ENCODE assay signal across 21 cellular contexts in genomic region chrX:151183912-151184565, GRCh38. TPM values are rescaled to one million over a fixed set of nuclear protein-coding genes. Genes with fewer than 3 reads are reported as not detected.
"Had no signal": no experiment of that assay in that cellular context is flagged by ENCODE, and none has a peak within 500 bp of the region (broad histone marks: within the 10 kb centered on the region; RNA-seq: fewer than 3 reads in every experiment).

No MANE protein-coding gene starts in this region.

- H3K9me3 ChIP-seq: neutrophil, testis had no signal

- ATAC-seq: foreskin keratinocyte; left lobe of liver; stimulated activated naive CD8-positive, alpha-beta T cell treated with anti-CD3 and anti-CD28 coated beads, Interleukin-15, amount 100 ng/mL, for 72 hours had no signal

- H3K27ac Mint-ChIP-seq: activated CD4-positive, alpha-beta T cell treated with anti-CD3 and anti-CD28 coated beads, Interleukin-2, amount 10 ng/mL, durations not matched to agents 24 days and 14 days; activated naive CD8-positive, alpha-beta T cell treated with anti-CD3 and anti-CD28 coated beads for 36 hours; activated T-helper 1 cell treated with anti-CD3 and anti-CD28 coated beads, Interleukin-12 subunit alpha, Interleukin-12 subunit beta, Interleukin-2, Interleukin-4 antibody, amounts not matched to agents 30 ng/mL and 10 ng/mL and 1 ng/mL, durations not matched to agents 14 hours and 24 hours and 36 hours; brain; naive B cell; stimulated activated naive CD8-positive, alpha-beta T cell treated with anti-CD3 and anti-CD28 coated beads, Interleukin-15, amount 100 ng/mL, for 72 hours; T-helper 1 cell treated with Interleukin-12 subunit alpha and Interleukin-12 subunit beta and Interleukin-4 antibody, amounts not matched to agents 30 μg/mL and 1 μg/mL, for 36 hours had no signal

- H3K27ac ChIP-seq: foreskin keratinocyte, neutrophil, parathyroid adenoma, testis had no signal

- H3K9ac ChIP-seq: parathyroid adenoma had no signal

- H3K4me3 Mint-ChIP-seq: activated CD4-positive, alpha-beta T cell treated with anti-CD3 and anti-CD28 coated beads, Interleukin-2, amount 10 ng/mL, durations not matched to agents 24 days and 14 days; activated naive CD8-positive, alpha-beta T cell treated with anti-CD3 and anti-CD28 coated beads for 36 hours; activated T-helper 1 cell treated with anti-CD3 and anti-CD28 coated beads, Interleukin-12 subunit alpha, Interleukin-12 subunit beta, Interleukin-2, Interleukin-4 antibody, amounts not matched to agents 30 ng/mL and 10 ng/mL and 1 ng/mL, durations not matched to agents 14 hours and 24 hours and 36 hours; brain; central memory CD8-positive, alpha-beta T cell; stimulated activated naive CD8-positive, alpha-beta T cell treated with anti-CD3 and anti-CD28 coated beads, Interleukin-15, amount 100 ng/mL, for 72 hours; T-helper 1 cell treated with Interleukin-12 subunit alpha and Interleukin-12 subunit beta and Interleukin-4 antibody, amounts not matched to agents 30 μg/mL and 1 μg/mL, for 36 hours had no signal

- H3K36me3 Mint-ChIP-seq: activated naive CD8-positive, alpha-beta T cell treated with anti-CD3 and anti-CD28 coated beads for 36 hours; brain had no signal

- H3K4me3 ChIP-seq: testis had no signal

- DNase-seq: activated CD4-positive, alpha-beta T cell treated with anti-CD3 and anti-CD28 coated beads, Interleukin-2, amount 10 ng/mL, durations not matched to agents 24 days and 14 days; activated naive CD8-positive, alpha-beta T cell treated with anti-CD3 and anti-CD28 coated beads for 36 hours; amygdala; effector CD8-positive, alpha-beta T cell; foreskin keratinocyte; glutamatergic neuron; islet precursor cell; naive B cell; stimulated activated CD4-positive, alpha-beta T cell treated with anti-CD3 and anti-CD28 coated beads, Interleukin-1b, Interleukin-23, amount 100 ng/mL, for 48 hours; stimulated activated naive CD8-positive, alpha-beta T cell treated with anti-CD3 and anti-CD28 coated beads, Interleukin-15, amount 100 ng/mL, for 72 hours; testis had no signal

- H3K36me3 ChIP-seq: neutrophil had no signal

- H3K27me3 ChIP-seq: testis had no signal

- H3K4me1 ChIP-seq: foreskin keratinocyte, parathyroid adenoma, testis had no signal

- H3K4me1 Mint-ChIP-seq: brain had no signal

- H3K9me3 Mint-ChIP-seq: activated CD4-positive, alpha-beta T cell treated with anti-CD3 and anti-CD28 coated beads, Interleukin-2, amount 10 ng/mL, durations not matched to agents 24 days and 14 days; activated naive CD8-positive, alpha-beta T cell treated with anti-CD3 and anti-CD28 coated beads for 36 hours; activated T-helper 1 cell treated with anti-CD3 and anti-CD28 coated beads, Interleukin-12 subunit alpha, Interleukin-12 subunit beta, Interleukin-2, Interleukin-4 antibody, amounts not matched to agents 30 ng/mL and 10 ng/mL and 1 ng/mL, durations not matched to agents 14 hours and 24 hours and 36 hours; central memory CD8-positive, alpha-beta T cell; stimulated activated naive CD8-positive, alpha-beta T cell treated with anti-CD3 and anti-CD28 coated beads, Interleukin-15, amount 100 ng/mL, for 72 hours; T-helper 1 cell treated with Interleukin-12 subunit alpha and Interleukin-12 subunit beta and Interleukin-4 antibody, amounts not matched to agents 30 μg/mL and 1 μg/mL, for 36 hours had no signal

RNA-seq across cellular contexts. Expression of gene GPR50, which starts 7.7 kb away (rescaled TPM):
- total RNA-seq: activated CD4-positive, alpha-beta T cell treated with anti-CD3 and anti-CD28 coated beads, Interleukin-2, amount 10 ng/mL, durations not matched to agents 24 days and 14 days; activated naive CD8-positive, alpha-beta T cell treated with anti-CD3 and anti-CD28 coated beads for 36 hours; activated T-helper 1 cell treated with anti-CD3 and anti-CD28 coated beads, Interleukin-12 subunit alpha, Interleukin-12 subunit beta, Interleukin-2, Interleukin-4 antibody, amounts not matched to agents 30 ng/mL and 10 ng/mL and 1 ng/mL, durations not matched to agents 14 hours and 24 hours and 36 hours; foreskin keratinocyte; left lobe of liver; lung microvascular endothelial cell; mononuclear cell; renal cortical epithelial cell had no signal
